9 cellular contexts compared by ENCODE assay signal in the genomic region with DNA sequence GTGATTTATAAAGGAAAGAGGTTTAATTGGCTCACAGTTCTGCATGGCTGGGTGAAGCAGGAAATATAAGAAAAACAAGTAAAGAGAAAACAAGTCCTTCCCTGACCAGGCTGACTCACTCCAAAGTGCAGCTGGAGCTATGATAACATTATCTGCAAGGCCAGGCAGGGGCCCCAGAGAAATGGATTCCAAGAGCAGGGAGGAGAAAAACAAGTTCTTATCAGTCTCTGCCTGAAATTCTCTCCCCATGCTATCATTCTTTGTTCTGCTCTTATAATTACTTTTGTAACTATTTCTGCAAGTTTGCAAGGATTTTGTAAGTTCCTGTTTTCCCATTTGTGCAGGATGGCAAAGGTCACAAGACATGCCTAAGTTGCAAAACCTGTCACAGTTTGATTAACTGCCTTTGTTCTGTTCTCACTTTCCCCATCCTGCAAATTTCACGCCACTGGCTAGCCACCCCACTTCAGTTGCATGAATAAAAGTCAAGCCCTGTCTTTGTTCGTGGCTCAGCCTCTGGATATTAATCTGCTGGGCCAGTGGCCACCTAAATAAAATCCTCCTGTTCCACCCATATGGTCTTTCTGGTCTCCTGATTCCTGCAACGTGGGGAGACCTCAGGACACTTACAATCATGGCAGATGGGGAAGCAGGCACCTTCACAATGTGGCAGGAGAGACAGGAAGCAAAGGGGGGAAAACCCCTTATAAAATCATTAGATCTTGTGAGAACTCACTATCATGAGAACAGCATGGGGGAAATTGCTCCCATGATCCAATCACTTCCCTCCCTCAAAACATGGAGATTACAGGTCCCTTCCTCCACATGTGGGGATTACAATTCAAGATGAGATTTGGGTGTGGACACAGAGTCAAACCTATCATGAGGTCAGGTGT. TPM values are rescaled to one million over a fixed set of nuclear protein-coding genes. Genes with fewer than 3 reads are reported as not detected.
DNase-seq lines count a peak whose midpoint lies in the region; ATAC-seq and TF ChIP-seq lines count a peak whose summit lies in the region.
"Had no signal": no experiment of that assay in that cellular context is flagged by ENCODE, and none has a peak within 500 bp of the region (broad histone marks: within the 10 kb centered on the region; RNA-seq: fewer than 3 reads in every experiment).

No MANE protein-coding gene starts in this region.

- peaks cover 22% of the 10 kb centered on the region for H3K9me3 Mint-ChIP-seq in HFFc6
- H3K9me3 Mint-ChIP-seq in stimulated activated naive CD8-positive, alpha-beta T cell treated with anti-CD3 and anti-CD28 coated beads, Interleukin-15, amount 100 ng/mL, for 72 hours, result peaks cover 3 to 10% of the 10 kb centered on the region in 2 donors

- H3K4me1 Mint-ChIP-seq in HFFc6 (ENCODE audit: low read depth), result no peaks in the 10 kb centered on the region
- peaks cover 18% of the 10 kb centered on the region for H3K4me1 Mint-ChIP-seq in stimulated activated naive CD8-positive, alpha-beta T cell treated with anti-CD3 and anti-CD28 coated beads, Interleukin-15, amount 100 ng/mL, for 72 hours

- no peak overlapping the region for H3K4me3 Mint-ChIP-seq in HFFc6
- H3K4me3 Mint-ChIP-seq in stimulated activated naive CD8-positive, alpha-beta T cell treated with anti-CD3 and anti-CD28 coated beads, Interleukin-15, amount 100 ng/mL, for 72 hours, result no peak overlapping the region
- H3K4me3 Mint-ChIP-seq: brain had no signal

- ATAC-seq in stimulated activated naive CD8-positive, alpha-beta T cell treated with anti-CD3 and anti-CD28 coated beads, Interleukin-15, amount 100 ng/mL, for 72 hours, result no peak

- no peaks in the 10 kb centered on the region for H3K9me3 ChIP-seq in hepatocyte (ENCODE audit: low read depth)
- H3K9me3 ChIP-seq in spleen, result peaks cover 0 to 3% (median 0%) of the 10 kb centered on the region in 8 donors
- no peaks in the 10 kb centered on the region for H3K9me3 ChIP-seq in effector memory CD4-positive, alpha-beta T cell (ENCODE audit: control insufficient read depth, low read length)

- TF ChIP-seq CTCF in HFFc6 (IDR thresholded peaks at IDR 0.05) (no peak), astrocyte of the cerebellum (IDR thresholded peaks at IDR 0.05; ENCODE audit: low read depth, low read length, missing control alignments) (no peak), hepatocyte (IDR thresholded peaks at IDR 0.05; ENCODE audit: poor library complexity) (no peak), spleen (IDR thresholded peaks at IDR 0.05 in 8 of 11, conservative IDR thresholded peaks at IDR 0.05 in 3 of 11) (no peak)

- H3K36me3 ChIP-seq in hepatocyte (replicated peaks; ENCODE audit: insufficient read depth, low read depth) (no peaks in the 10 kb centered on the region), spleen (no peaks in the 10 kb centered on the region)
- no peaks in the 10 kb centered on the region for H3K36me3 ChIP-seq in effector memory CD4-positive, alpha-beta T cell (ENCODE audit: control insufficient read depth, insufficient read depth, low read length)

- 28% methylated on average over 3 of the region's 3 CpGs for WGBS in hepatocyte (ENCODE audit: low lambda C conversion rate, missing lambda C conversion rate)
- 11 to 34% (median 18%) methylated on average over 3 of the region's 3 CpGs for WGBS in spleen, 5 donors

- H2AFZ ChIP-seq in hepatocyte, result peak overlapping the region; percentile 5

- no peaks in the 10 kb centered on the region for H3K27me3 Mint-ChIP-seq in HFFc6 (ENCODE audit: insufficient read depth)
- H3K27me3 Mint-ChIP-seq in stimulated activated naive CD8-positive, alpha-beta T cell treated with anti-CD3 and anti-CD28 coated beads, Interleukin-15, amount 100 ng/mL, for 72 hours, result peaks cover 13% of the 10 kb centered on the region

- H3K4me3 ChIP-seq in astrocyte of the cerebellum (ENCODE audit: low read depth, low read length) (no peak overlapping the region), hepatocyte (no peak overlapping the region), spleen (no peak overlapping the region)
- H3K4me3 ChIP-seq in effector memory CD4-positive, alpha-beta T cell (ENCODE audit: insufficient read depth, low read depth, low read length, poor library complexity, severe bottlenecking), result no peak overlapping the region

- H3K27ac Mint-ChIP-seq in HFFc6, result no peak overlapping the region
- no peak overlapping the region for H3K27ac Mint-ChIP-seq in stimulated activated naive CD8-positive, alpha-beta T cell treated with anti-CD3 and anti-CD28 coated beads, Interleukin-15, amount 100 ng/mL, for 72 hours

- DNase-seq in HFFc6 (peak; percentile 8), astrocyte of the cerebellum (ENCODE audit: low read depth) (peak; percentile 34), hepatocyte (ENCODE audit: low spot score) (peak; percentile 78), spleen (no peak)
- no peak for DNase-seq in activated CD4-positive, alpha-beta T cell treated with anti-CD3 and anti-CD28 coated beads for 1 hour
- no peak for DNase-seq in activated naive CD4-positive, alpha-beta T cell (lab: John Stamatoyannopoulos, UW)
- DNase-seq in effector memory CD4-positive, alpha-beta T cell, result no peak
- no peak for DNase-seq in stimulated activated naive CD8-positive, alpha-beta T cell treated with anti-CD3 and anti-CD28 coated beads, Interleukin-15, amount 100 ng/mL, for 72 hours

- peaks cover 12% of the 10 kb centered on the region for H3K4me1 ChIP-seq in hepatocyte (ENCODE audit: insufficient read depth)
- peaks cover 0 to 25% (median 7%) of the 10 kb centered on the region in 6 donors for H3K4me1 ChIP-seq in spleen
- no peaks in the 10 kb centered on the region for H3K4me1 ChIP-seq in effector memory CD4-positive, alpha-beta T cell (ENCODE audit: control insufficient read depth, insufficient read depth, low read length, poor library complexity, severe bottlenecking)

- H3K79me2 ChIP-seq in hepatocyte, result no peaks in the 10 kb centered on the region

- H3K27ac ChIP-seq in hepatocyte (peak overlapping the region; percentile 96), spleen (peak overlapping the region in 7 of 8 donors; percentile 66 to 80 (median 76))
- no peak overlapping the region for H3K27ac ChIP-seq in effector memory CD4-positive, alpha-beta T cell (ENCODE audit: insufficient read depth, low read length, poor library complexity, severe bottlenecking)

- in situ Hi-C loops in astrocyte of the cerebellum (cut with HindIII; ENCODE audit: low sequenced_read_pairs), result no loop called here

- H3K9me2 ChIP-seq in hepatocyte (replicated peaks; ENCODE audit: insufficient read depth), result no peaks in the 10 kb centered on the region

- H3K27me3 ChIP-seq in hepatocyte (no peaks in the 10 kb centered on the region), spleen (replicated peaks in 1 of 7) (no peaks in the 10 kb centered on the region)
- peaks cover 2% of the 10 kb centered on the region for H3K27me3 ChIP-seq in effector memory CD4-positive, alpha-beta T cell (replicated peaks; ENCODE audit: control insufficient read depth, insufficient read depth, low read length, poor library complexity, severe bottlenecking)

- TF ChIP-seq POLR2A in spleen (IDR thresholded peaks at IDR 0.05), result no peak

- no peaks in the 10 kb centered on the region for H3K36me3 Mint-ChIP-seq in HFFc6 (ENCODE audit: low read depth)
- H3K36me3 Mint-ChIP-seq: brain had no signal

- no peaks in the 10 kb centered on the region for H4K20me1 ChIP-seq in hepatocyte (ENCODE audit: insufficient read depth, poor library complexity, severe bottlenecking)

- peak overlapping the region; percentile 62 for H3K4me2 ChIP-seq in hepatocyte

- intact Hi-C loops in spleen (cut with DNase I; ENCODE audit: low total_unique reads), result no loop called here

RNA-seq across cellular contexts. Expression of gene ABCA9, which starts 13.1 kb away (rescaled TPM):
- total RNA-seq in HFFc6 (2021; fragmentation: NEBNext Ultra II Directional; extraction: Animal tissue kit (Norgen Biotek cat#: 25700)), result not detected
- total RNA-seq in hepatocyte (0.60 and 6.6 TPM in 2 replicates), spleen (1 to 10 TPM in 6 of 7 donors, under 1 TPM in 1; 0.30 to 5.7 (median 2.4) TPM)
- polyA plus RNA-seq in hepatocyte (0.34 and 1.4 TPM in 2 replicates), spleen (under 1 TPM; 0.35 to 0.42 (median 0.35) TPM)

Comparison
In these comparisons a context has a peak if more than half of its experiments do, and no peak if none do; other contexts are left out.
1. DNase-seq: peak in HFFc6 (single experiment), astrocyte of the cerebellum (single experiment) and hepatocyte (single experiment); none in spleen (single experiment), activated CD4-positive, alpha-beta T cell treated with anti-CD3 and anti-CD28 coated beads for 1 hour (single experiment), activated naive CD4-positive, alpha-beta T cell (0 of 4), effector memory CD4-positive, alpha-beta T cell (0 of 3) and stimulated activated naive CD8-positive, alpha-beta T cell treated with anti-CD3 and anti-CD28 coated beads, Interleukin-15, amount 100 ng/mL, for 72 hours (0 of 2).